Comparison of ENCODE assay signal across 8 cellular contexts in the genomic region with DNA sequence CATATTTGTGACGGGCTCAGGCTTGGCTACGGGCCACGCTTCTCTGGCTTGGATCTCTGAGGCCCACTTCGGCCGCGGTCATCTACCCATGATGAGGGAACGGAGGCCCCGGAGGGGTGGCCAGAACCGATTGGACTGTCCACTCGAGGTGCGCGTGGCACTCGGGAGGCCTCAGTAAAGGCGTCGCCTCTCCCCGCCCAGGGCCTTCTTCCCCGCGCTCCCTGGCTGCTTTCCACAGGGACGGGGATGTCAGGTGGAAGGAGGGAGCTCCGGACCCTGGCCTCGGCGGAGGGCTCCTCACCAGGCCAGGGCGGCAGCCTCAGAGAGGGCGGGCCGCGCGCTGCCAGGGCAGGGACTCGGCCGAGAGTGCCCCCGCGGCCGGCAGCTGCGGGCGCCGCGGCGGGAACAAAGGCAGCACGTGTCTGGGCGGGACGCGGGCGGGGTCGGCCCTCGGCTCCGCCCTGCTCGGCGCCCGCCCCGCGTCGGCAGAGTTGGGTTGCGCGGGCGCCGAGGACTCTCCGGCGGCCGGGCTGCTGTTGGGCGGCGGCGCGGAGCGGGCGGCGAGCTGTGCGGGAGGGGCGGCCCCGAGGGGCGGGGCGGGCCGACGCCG. TPM values are rescaled to one million over a fixed set of nuclear protein-coding genes. Genes with fewer than 3 reads are reported as not detected.
DNase-seq lines count a peak whose midpoint lies in the region; ATAC-seq and TF ChIP-seq lines count a peak whose summit lies in the region.

No MANE protein-coding gene starts in this region.

- peak overlapping the region; percentile 81 for H3K9ac ChIP-seq in HUES6 (ENCODE audit: low read length)
- H3K9ac ChIP-seq in subcutaneous abdominal adipose tissue (ENCODE audit: low read length in 5 of 5): peak overlapping the region in 4 of 5 donors; percentile 38 to 61 (median 56)

- intact Hi-C loops in CD4-positive, alpha-beta memory T cell (cut with micrococcal nuclease): loop anchor here (2.0 kb wide), 3 partner anchors 17 to 391 kb away; a partner anchor contains a TSS
- intact Hi-C loops in PC-9 (cut with micrococcal nuclease; ENCODE audit: unreplicated experiment): no loop called here
- intact Hi-C loops in activated T-helper 2 cell treated with anti-CD3 and anti-CD28 coated beads, Interferon-gamma antibody, Interleukin-2, Interleukin-4, amounts not matched to agents 10 μg/mL and 5 μg/mL and 100 μg/mL, durations not matched to agents 14 hours and 24 hours and 36 hours (cut with micrococcal nuclease): loop anchor here (1.0 to 10.0 kb wide), 5 partner anchors 17 to 271 kb away; a partner anchor contains a TSS

- H2AFZ ChIP-seq in PC-9: no peak overlapping the region; the same call in 1 of the 2 replicates

- no peaks in the 10 kb centered on the region for H3K9me2 ChIP-seq in PC-9 (ENCODE audit: insufficient read depth)

- no TSS peak for BruUV-seq in PC-9 (replicated peaks; lab: Mats Ljungman, UMichigan)

- H3K79me2 ChIP-seq in PC-9 (ENCODE audit: low read depth): no peaks in the 10 kb centered on the region

- peaks cover 15 to 26% of the 10 kb centered on the region in 2 donors for H3K36me3 Mint-ChIP-seq in CD4-positive, alpha-beta memory T cell
- peaks cover 55% of the 10 kb centered on the region for H3K36me3 Mint-ChIP-seq in activated T-helper 2 cell treated with anti-CD3 and anti-CD28 coated beads, Interferon-gamma antibody, Interleukin-2, Interleukin-4, amounts not matched to agents 10 μg/mL and 5 μg/mL and 100 μg/mL, durations not matched to agents 14 hours and 24 hours and 36 hours (ENCODE audit: low read depth)
- peaks cover 14% of the 10 kb centered on the region for H3K36me3 Mint-ChIP-seq in nephron (ENCODE audit: low read depth)

- H3K36me3 ChIP-seq in CD4-positive, alpha-beta memory T cell (ENCODE audit: insufficient read depth, low read length): peaks cover 4% of the 10 kb centered on the region
- H3K36me3 ChIP-seq in HUES6 (ENCODE audit: control insufficient read depth, insufficient read depth, low read length) (peaks cover 38% of the 10 kb centered on the region), PC-9 (ENCODE audit: low read depth) (peaks cover 7% of the 10 kb centered on the region; the same call in 1 of the 2 replicates), subcutaneous abdominal adipose tissue (ENCODE audit: control insufficient read depth in 5 of 5, insufficient read depth in 5 of 5, low read length in 5 of 5) (peaks cover 7 to 31% (median 16%) of the 10 kb centered on the region in 5 donors)

- H3K4me3 Mint-ChIP-seq in CD4-positive, alpha-beta memory T cell: peak overlapping the region; percentile 65 to 85 (median 80)
- peak overlapping the region; percentile 76 for H3K4me3 Mint-ChIP-seq in activated T-helper 2 cell treated with anti-CD3 and anti-CD28 coated beads, Interferon-gamma antibody, Interleukin-2, Interleukin-4, amounts not matched to agents 10 μg/mL and 5 μg/mL and 100 μg/mL, durations not matched to agents 14 hours and 24 hours and 36 hours (ENCODE audit: low read depth)
- H3K4me3 Mint-ChIP-seq in nephron: peak overlapping the region; percentile 80 to 90 (median 86)

- POLR2A ChIA-PET in CD4-positive, alpha-beta memory T cell (lab: Charles Lee; ENCODE audit: partially characterized antibody): interaction anchor here (0.7 to 7.7 kb wide), 17 partner anchors 10 to 391 kb away, joined by 3 to 91 read pairs (median 4); a partner anchor contains a TSS
- POLR2A ChIA-PET in PC-9 (lab: Charles Lee; ENCODE audit: unreplicated experiment): no interaction called here

- TF ChIP-seq CTCF in PC-9 (conservative IDR thresholded peaks at IDR 0.05) (no peak), nephron (IDR thresholded peaks at IDR 0.05; ENCODE audit: unreplicated experiment in 3 of 3) (no peak)

- H3K4me1 Mint-ChIP-seq in CD4-positive, alpha-beta memory T cell: peaks cover 15 to 50% (median 31%) of the 10 kb centered on the region in 4 donors
- peaks cover 31% of the 10 kb centered on the region for H3K4me1 Mint-ChIP-seq in activated T-helper 2 cell treated with anti-CD3 and anti-CD28 coated beads, Interferon-gamma antibody, Interleukin-2, Interleukin-4, amounts not matched to agents 10 μg/mL and 5 μg/mL and 100 μg/mL, durations not matched to agents 14 hours and 24 hours and 36 hours (ENCODE audit: low read depth)
- H3K4me1 Mint-ChIP-seq in nephron: peaks cover 55% of the 10 kb centered on the region

- no peaks in the 10 kb centered on the region for H3K27me3 Mint-ChIP-seq in CD4-positive, alpha-beta memory T cell
- no peaks in the 10 kb centered on the region for H3K27me3 Mint-ChIP-seq in activated T-helper 2 cell treated with anti-CD3 and anti-CD28 coated beads, Interferon-gamma antibody, Interleukin-2, Interleukin-4, amounts not matched to agents 10 μg/mL and 5 μg/mL and 100 μg/mL, durations not matched to agents 14 hours and 24 hours and 36 hours (ENCODE audit: low read depth)
- H3K27me3 Mint-ChIP-seq in nephron (ENCODE audit: low read depth): no peaks in the 10 kb centered on the region

- no peaks in the 10 kb centered on the region for H3K9me3 ChIP-seq in CD4-positive, alpha-beta memory T cell (ENCODE audit: control insufficient read depth in 1 of 2, low read length in 2 of 2)
- H3K9me3 ChIP-seq in HUES6 (ENCODE audit: control insufficient read depth, insufficient read depth, low read depth, low read length) (no peaks in the 10 kb centered on the region), PC-9 (ENCODE audit: insufficient read depth, low read depth) (no peaks in the 10 kb centered on the region), subcutaneous abdominal adipose tissue (ENCODE audit: control insufficient read depth in 5 of 5, low read length in 5 of 5) (no peaks in the 10 kb centered on the region)

- CTCF ChIA-PET in CD4-positive, alpha-beta memory T cell (lab: Charles Lee; ENCODE audit: partially characterized antibody): interaction anchor here (1.1 to 10.8 kb wide), 9 partner anchors 9 to 173 kb away, joined by 3 to 105 read pairs (median 16); a partner anchor contains a TSS
- CTCF ChIA-PET in PC-9 (lab: Charles Lee): interaction anchor here (0.6 to 0.9 kb wide), 2 partner anchors 25 to 479 kb away, joined by 4 to 6 read pairs; a partner anchor contains a TSS

- H3K4me3 ChIP-seq in CD4-positive, alpha-beta memory T cell (ENCODE audit: low read length in 2 of 2): no peak overlapping the region
- H3K4me3 ChIP-seq in HUES6 (ENCODE audit: low read depth, low read length): peak overlapping the region; percentile 66
- H3K4me3 ChIP-seq in PC-9: peak overlapping the region; percentile 49; the same call in 1 of the 2 replicates
- peak overlapping the region in 4 of 5 donors; percentile 56 to 68 (median 58) for H3K4me3 ChIP-seq in subcutaneous abdominal adipose tissue (ENCODE audit: low read depth in 1 of 5, low read length in 5 of 5)

- peaks cover 44% of the 10 kb centered on the region for H3F3A ChIP-seq in PC-9 (ENCODE audit: insufficient read depth, low read depth)

- DNase-seq in CD4-positive, alpha-beta memory T cell: peak; percentile 70 to 76 (median 74)
- DNase-seq in PC-9 (peak in 1 of 2 experiments; percentile 74), fibroblast of the conjunctiva (ENCODE audit: low read depth) (peak; percentile 23)
- peak; percentile 58 for DNase-seq in activated T-helper 2 cell treated with anti-CD3 and anti-CD28 coated beads, Interferon-gamma antibody, Interleukin-2, Interleukin-4, amounts not matched to agents 10 μg/mL and 5 μg/mL and 100 μg/mL, durations not matched to agents 14 hours and 24 hours and 36 hours (ENCODE audit: low spot score)

- ATAC-seq in GM19467 (IDR thresholded peaks at IDR 0.05; ENCODE audit: unreplicated experiment): peak; percentile 40

- H3K4me1 ChIP-seq in CD4-positive, alpha-beta memory T cell (ENCODE audit: insufficient read depth, low read length): peaks cover 42% of the 10 kb centered on the region
- H3K4me1 ChIP-seq in HUES6 (ENCODE audit: control insufficient read depth, insufficient read depth, low read length) (peaks cover 56% of the 10 kb centered on the region), PC-9 (replicated peaks; ENCODE audit: insufficient read depth) (peaks cover 8% of the 10 kb centered on the region; the same call in 1 of the 2 replicates), subcutaneous abdominal adipose tissue (ENCODE audit: control insufficient read depth in 5 of 5, insufficient read depth in 5 of 5, low read length in 5 of 5) (peaks cover 4 to 36% (median 31%) of the 10 kb centered on the region in 5 donors)

- H3K27ac Mint-ChIP-seq in CD4-positive, alpha-beta memory T cell: peak overlapping the region; percentile 48 to 93 (median 87)
- H3K27ac Mint-ChIP-seq in activated T-helper 2 cell treated with anti-CD3 and anti-CD28 coated beads, Interferon-gamma antibody, Interleukin-2, Interleukin-4, amounts not matched to agents 10 μg/mL and 5 μg/mL and 100 μg/mL, durations not matched to agents 14 hours and 24 hours and 36 hours: peak overlapping the region; percentile 22
- peak overlapping the region; percentile 74 to 84 (median 75) for H3K27ac Mint-ChIP-seq in nephron

- no peaks in the 10 kb centered on the region for H3K27me3 ChIP-seq in CD4-positive, alpha-beta memory T cell (ENCODE audit: insufficient read depth, low read length)
- H3K27me3 ChIP-seq in HUES6 (ENCODE audit: control insufficient read depth, insufficient read depth, low read length) (no peaks in the 10 kb centered on the region), PC-9 (ENCODE audit: insufficient read depth, low read depth) (no peaks in the 10 kb centered on the region), subcutaneous abdominal adipose tissue (ENCODE audit: control insufficient read depth in 5 of 5, insufficient read depth in 4 of 5, low read length in 5 of 5) (no peaks in the 10 kb centered on the region)

- H4K20me1 ChIP-seq in PC-9 (ENCODE audit: insufficient read depth): peaks cover 10% of the 10 kb centered on the region; the same call in 1 of the 2 replicates

- peak overlapping the region; percentile 74 for H3K4me2 ChIP-seq in PC-9

- no peak overlapping the region for H3K27ac ChIP-seq in CD4-positive, alpha-beta memory T cell (ENCODE audit: low read depth, low read length)
- H3K27ac ChIP-seq in HUES6 (ENCODE audit: low read depth, low read length) (0 out of 2 replicates have a peak overlapping the region, but pooled peaks have one; percentile 55), PC-9 (no peak overlapping the region), subcutaneous abdominal adipose tissue (ENCODE audit: low read depth, low read length) (no peak overlapping the region)

- peaks cover 0 to 2% (median 0%) of the 10 kb centered on the region in 8 donors for H3K9me3 Mint-ChIP-seq in CD4-positive, alpha-beta memory T cell
- no peaks in the 10 kb centered on the region for H3K9me3 Mint-ChIP-seq in activated T-helper 2 cell treated with anti-CD3 and anti-CD28 coated beads, Interferon-gamma antibody, Interleukin-2, Interleukin-4, amounts not matched to agents 10 μg/mL and 5 μg/mL and 100 μg/mL, durations not matched to agents 14 hours and 24 hours and 36 hours
- no peaks in the 10 kb centered on the region for H3K9me3 Mint-ChIP-seq in nephron

RNA-seq across cellular contexts. Expression of a gene that starts 0.6 kb away (rescaled TPM):
- total RNA-seq in CD4-positive, alpha-beta memory T cell: 10 to 100 TPM; 20.6 to 21.2 TPM
- 10 to 100 TPM in 1 of 2 donors, 1 to 10 TPM in 1; 1.2 to 10.5 TPM for polyA plus RNA-seq in CD4-positive, alpha-beta memory T cell
- total RNA-seq in PC-9 (2021): 1.8 and 2.1 TPM in 2 replicates
- total RNA-seq in activated T-helper 2 cell treated with anti-CD3 and anti-CD28 coated beads, Interferon-gamma antibody, Interleukin-2, Interleukin-4, amounts not matched to agents 10 μg/mL and 5 μg/mL and 100 μg/mL, durations not matched to agents 14 hours and 24 hours and 36 hours: 10.8 and 12.0 TPM in 2 replicates

RNA-seq across cellular contexts. Expression of a gene that starts 41.9 kb away (rescaled TPM):
- 10 to 100 TPM; 58.0 to 68.2 TPM for total RNA-seq in CD4-positive, alpha-beta memory T cell
- 100 to 1,000 TPM; 138 to 140 TPM for polyA plus RNA-seq in CD4-positive, alpha-beta memory T cell
- total RNA-seq in PC-9 (2021): 145 and 149 TPM in 2 replicates
- total RNA-seq in activated T-helper 2 cell treated with anti-CD3 and anti-CD28 coated beads, Interferon-gamma antibody, Interleukin-2, Interleukin-4, amounts not matched to agents 10 μg/mL and 5 μg/mL and 100 μg/mL, durations not matched to agents 14 hours and 24 hours and 36 hours: 200 and 207 TPM in 2 replicates

Comparison
In these comparisons a context has a peak if more than half of its experiments do, and no peak if none do; other contexts are left out.
1. H3K4me3 ChIP-seq: peak in HUES6 (single experiment), PC-9 (single experiment) and subcutaneous abdominal adipose tissue (4 of 5); none in CD4-positive, alpha-beta memory T cell (0 of 2).
2. H3K27ac Mint-ChIP-seq: peak in every context shown above with its lines; median percentile 87 in CD4-positive, alpha-beta memory T cell; 75 in nephron; 22 in activated T-helper 2 cell treated with anti-CD3 and anti-CD28 coated beads, Interferon-gamma antibody, Interleukin-2, Interleukin-4, amounts not matched to agents 10 μg/mL and 5 μg/mL and 100 μg/mL, durations not matched to agents 14 hours and 24 hours and 36 hours.
3. Peak in every context shown above with its lines, with median percentiles within 50 percentile points of each other: H3K4me3 Mint-ChIP-seq.